12 cellular contexts compared by ENCODE assay signal in genomic region chr2:105858868-105859693, GRCh38.
DNase-seq lines count a peak whose midpoint lies in the region; ATAC-seq, FAIRE-seq and TF ChIP-seq lines count a peak whose summit lies in the region.
"Had no signal": no experiment of that assay in that cellular context is flagged by ENCODE, and none has a peak within 500 bp of the region (broad histone marks: within the 10 kb centered on the region; RNA-seq: fewer than 3 reads in every experiment).

No MANE protein-coding gene starts in this region.

- no peak overlapping the region for H2AK5ac ChIP-seq in H9 (ENCODE audit: insufficient read length, low read length)

- no peak overlapping the region for H2BK20ac ChIP-seq in H9 (ENCODE audit: low read depth, low read length, poor library complexity, severe bottlenecking)

- H3K23ac ChIP-seq in H9 (ENCODE audit: insufficient read length, low read depth, low read length), result no peak overlapping the region

- no CpG with 5 or more reads among the region's 8 CpGs for WGBS in H9 (ENCODE audit: extremely low coverage, insufficient read length, low lambda C conversion rate)
- 74 to 76% methylated on average over 8 of the region's 8 CpGs for WGBS in GM23248 (ENCODE audit: low coverage in 1 of 2, low lambda C conversion rate in 2 of 2, missing lambda C conversion rate in 2 of 2), 2 experiments

- peak; percentile 62 for DNase-seq in GM13977 (ENCODE audit: low spot score)
- DNase-seq in H9, result no peak
- DNase-seq in activated T-cell treated with anti-CD3 and anti-CD28 coated beads, Interleukin-2, amount 50 U/mL, for 24 hours, result peak; percentile 63
- peak; percentile 62 for DNase-seq in keratinocyte (ENCODE audit: low read depth, low spot score)
- DNase-seq in GM23248, result no peak
- DNase-seq in coronary artery (ENCODE audit: low spot score), result no peak
- DNase-seq: activated effector memory CD4-positive, alpha-beta T cell treated with anti-CD3 and anti-CD28 coated beads, Interleukin-2, amount 50 U/mL, for 16 hours; GOT3; NCI-H774 had no signal

- no peaks in the 10 kb centered on the region for H3K23me2 ChIP-seq in H9 (ENCODE audit: insufficient read length, low read depth, low read length, poor library complexity, severe bottlenecking)

- in situ Hi-C loops in GM13977 (cut with MboI; ENCODE audit: low pct_unique_long_range_greater_than_20kb, low sequenced_read_pairs, unreplicated experiment), result no loop called here
- in situ Hi-C loops in GM23248 (cut with MboI), result no loop called here

- no peak overlapping the region for H2AFZ ChIP-seq in H9 (ENCODE audit: low read length)
- no peak overlapping the region for H2AFZ ChIP-seq in keratinocyte (ENCODE audit: control insufficient read depth, low read length)
- H2AFZ ChIP-seq in GM23248, result no peak overlapping the region

- no peaks in the 10 kb centered on the region for H3K9me3 ChIP-seq in H9 (ENCODE audit: control insufficient read depth, low read depth, low read length)
- no peaks in the 10 kb centered on the region for H3K9me3 ChIP-seq in keratinocyte (ENCODE audit: control insufficient read depth, low read depth, low read length)
- no peaks in the 10 kb centered on the region for H3K9me3 ChIP-seq in GM23248 (ENCODE audit: low read depth)
- H3K9me3 ChIP-seq: thoracic aorta had no signal

- H3K9me2 ChIP-seq in GM23248 (ENCODE audit: insufficient read depth), result no peaks in the 10 kb centered on the region

- no peak overlapping the region for H4K8ac ChIP-seq in H9 (replicated peaks; ENCODE audit: insufficient read length, low read depth, low read length)

- no peak overlapping the region for H3K4me2 ChIP-seq in H9 (ENCODE audit: insufficient read depth, insufficient read length, low read length)
- H3K4me2 ChIP-seq in keratinocyte (ENCODE audit: control insufficient read depth, extremely low read depth, insufficient read depth, low read depth, low read length), result peak overlapping the region; percentile 68
- no peak overlapping the region for H3K4me2 ChIP-seq in GM23248 (ENCODE audit: unreplicated experiment)

- H3K9me1 ChIP-seq in keratinocyte (ENCODE audit: control insufficient read depth, extremely low read depth, insufficient read depth, low read length), result no peaks in the 10 kb centered on the region

- dilution Hi-C loops in keratinocyte (cut with MboI; ENCODE audit: extremely low pct_ligation_motif_present, low sequenced_read_pairs), result no loop called here

- H3K18ac ChIP-seq in H9 (ENCODE audit: insufficient read length, low read depth, low read length), result no peak overlapping the region

- no peak overlapping the region for H3K56ac ChIP-seq in H9 (ENCODE audit: insufficient read length, low read depth, low read length)

- H3K4ac ChIP-seq in H9 (ENCODE audit: low read depth, low read length), result no peak overlapping the region

- peaks cover 31 to 43% of the 10 kb centered on the region in 2 experiments for H3K4me1 Mint-ChIP-seq in H9
- H3K4me1 Mint-ChIP-seq in activated T-cell treated with anti-CD3 and anti-CD28 coated beads, Interleukin-2, amount 50 U/mL, for 24 hours (ENCODE audit: low read depth), result peaks cover 96% of the 10 kb centered on the region

- H3K9ac ChIP-seq in H9 (ENCODE audit: extremely low read depth, insufficient read length, low read length), result no peak overlapping the region
- H3K9ac ChIP-seq in keratinocyte (ENCODE audit: control insufficient read depth, extremely low read depth, insufficient read depth, low read length), result peak overlapping the region; percentile 65
- no peak overlapping the region for H3K9ac ChIP-seq in GM23248

- H3K79me2 ChIP-seq in H9 (ENCODE audit: insufficient read depth, low read length) (peaks cover 1% of the 10 kb centered on the region; the same call in 1 of the 2 replicates), keratinocyte (ENCODE audit: control insufficient read depth, insufficient read depth, low read length) (peaks cover 34% of the 10 kb centered on the region), GM23248 (ENCODE audit: insufficient read depth) (0 out of 2 replicates have a peak, but pooled peaks cover 9% of the 10 kb centered on the region)

- peaks cover 3% of the 10 kb centered on the region for H3K79me1 ChIP-seq in H9 (ENCODE audit: insufficient read depth, low read depth, low read length, poor library complexity, severe bottlenecking)

- H3K27ac Mint-ChIP-seq in H9, result no peak overlapping the region; a peak in 1 of 7 replicates
- peak overlapping the region; percentile 95 for H3K27ac Mint-ChIP-seq in activated T-cell treated with anti-CD3 and anti-CD28 coated beads, Interleukin-2, amount 50 U/mL, for 24 hours

- H3K14ac ChIP-seq in H9 (ENCODE audit: insufficient read depth, low read length), result 0 out of 2 replicates have a peak overlapping the region, but pooled peaks have one; percentile 32

- H4K5ac ChIP-seq in H9 (ENCODE audit: insufficient read length, low read depth, low read length), result no peak overlapping the region

- peaks cover 9 to 23% (median 19%) of the 10 kb centered on the region in 3 experiments; a peak in 6 of 7 replicates for H3K36me3 Mint-ChIP-seq in H9 (ENCODE audit: insufficient read depth in 1 of 3, low read depth in 3 of 3)
- H3K36me3 Mint-ChIP-seq in activated T-cell treated with anti-CD3 and anti-CD28 coated beads, Interleukin-2, amount 50 U/mL, for 24 hours (ENCODE audit: low read depth), result peaks cover 89% of the 10 kb centered on the region

- H3K36me3 ChIP-seq in keratinocyte (ENCODE audit: control insufficient read depth in 2 of 2, extremely low read depth in 1 of 2, insufficient read depth in 2 of 2, low read length in 2 of 2) (peaks cover 3% of the 10 kb centered on the region in 2 experiments), GM23248 (ENCODE audit: low read depth) (no peaks in the 10 kb centered on the region; the same call in 1 of the 2 replicates)
- H3K36me3 ChIP-seq: thoracic aorta had no signal

- H3K4me3 ChIP-seq in keratinocyte (ENCODE audit: control insufficient read depth in 2 of 3, extremely low read depth in 1 of 3, insufficient read depth in 2 of 3, low read depth in 1 of 3, low read length in 3 of 3) (no peak overlapping the region), GM23248 (no peak overlapping the region), coronary artery (no peak overlapping the region)
- H3K4me3 ChIP-seq: thoracic aorta had no signal

- H3K27ac ChIP-seq in H9 (ENCODE audit: insufficient read length, low read depth, low read length) (no peak overlapping the region), keratinocyte (ENCODE audit: control insufficient read depth, insufficient read depth, low read length) (peak overlapping the region; percentile 74), GM23248 (no peak overlapping the region), coronary artery (no peak overlapping the region)
- H3K27ac ChIP-seq: thoracic aorta had no signal

- H3K4me3 Mint-ChIP-seq in H9, result no peak overlapping the region
- H3K4me3 Mint-ChIP-seq in activated T-cell treated with anti-CD3 and anti-CD28 coated beads, Interleukin-2, amount 50 U/mL, for 24 hours, result peak overlapping the region; percentile 70

- H3K4me1 ChIP-seq in H9 (ENCODE audit: insufficient read depth, low read length), result peaks cover 7% of the 10 kb centered on the region; the same call in 1 of the 2 replicates
- H3K4me1 ChIP-seq in keratinocyte (ENCODE audit: control insufficient read depth, extremely low read depth, insufficient read depth, low read length), result peaks cover 36% of the 10 kb centered on the region
- no peaks in the 10 kb centered on the region for H3K4me1 ChIP-seq in GM23248 (ENCODE audit: insufficient read depth)

- H3T11ph ChIP-seq in H9 (ENCODE audit: low read length), result no peak overlapping the region

- no peaks in the 10 kb centered on the region for H4K20me1 ChIP-seq in H9 (ENCODE audit: control insufficient read depth, insufficient read depth, insufficient read length)
- H4K20me1 ChIP-seq in keratinocyte (ENCODE audit: control insufficient read depth, extremely low read depth, insufficient read depth, low read length), result peaks cover 4% of the 10 kb centered on the region
- H4K20me1 ChIP-seq in GM23248 (ENCODE audit: insufficient read depth), result no peaks in the 10 kb centered on the region

- no peak overlapping the region for H2BK5ac ChIP-seq in H9 (ENCODE audit: insufficient read length, low read length)

- no peak overlapping the region for H4K91ac ChIP-seq in H9 (ENCODE audit: insufficient read length, low read depth, low read length)

- H3F3A ChIP-seq in GM23248 (ENCODE audit: insufficient read depth), result no peaks in the 10 kb centered on the region

- H2BK15ac ChIP-seq in H9 (ENCODE audit: low read depth, low read length), result no peak overlapping the region

- no peaks in the 10 kb centered on the region for H3K27me3 ChIP-seq in H9 (ENCODE audit: insufficient read depth, low read length)
- H3K27me3 ChIP-seq in keratinocyte (ENCODE audit: control insufficient read depth, extremely low read depth, insufficient read depth, low read length), result no peaks in the 10 kb centered on the region
- H3K27me3 ChIP-seq in GM23248 (replicated peaks; ENCODE audit: insufficient read depth), result no peaks in the 10 kb centered on the region

- ATAC-seq in GM18520 (IDR thresholded peaks at IDR 0.05; ENCODE audit: unreplicated experiment), result no peak
- no peak for ATAC-seq in GM21576 (IDR thresholded peaks at IDR 0.05; ENCODE audit: unreplicated experiment)

- no peak for TF ChIP-seq CTCF in GM13977 (IDR thresholded peaks at IDR 0.05; ENCODE audit: extremely low read depth, insufficient read depth, missing control alignments)
- no peak for TF ChIP-seq CTCF in H9 (conservative IDR thresholded peaks at IDR 0.05)
- TF ChIP-seq CTCF in keratinocyte (optimal IDR thresholded peaks at IDR 0.05 in 1 of 3, IDR thresholded peaks at IDR 0.05 in 1 of 3, conservative IDR thresholded peaks at IDR 0.05 in 1 of 3; ENCODE audit: extremely low read depth in 1 of 3, insufficient read depth in 2 of 3, low read length in 3 of 3), result no peak
- TF ChIP-seq CTCF in coronary artery (IDR thresholded peaks at IDR 0.05), result no peak

- no peaks in the 10 kb centered on the region for H3K9me3 Mint-ChIP-seq in H9
- no peaks in the 10 kb centered on the region for H3K9me3 Mint-ChIP-seq in activated T-cell treated with anti-CD3 and anti-CD28 coated beads, Interleukin-2, amount 50 U/mL, for 24 hours

- no peak overlapping the region for H2BK12ac ChIP-seq in H9 (ENCODE audit: insufficient read length, low read depth, low read length)

- no peaks in the 10 kb centered on the region for H3K27me3 Mint-ChIP-seq in H9 (ENCODE audit: low read depth)
- H3K27me3 Mint-ChIP-seq in activated T-cell treated with anti-CD3 and anti-CD28 coated beads, Interleukin-2, amount 50 U/mL, for 24 hours, result no peaks in the 10 kb centered on the region

- FAIRE-seq in keratinocyte (lab: Jason Lieb, UNC), result peak; percentile 71

- no peak overlapping the region for H2BK120ac ChIP-seq in H9 (ENCODE audit: low read depth, low read length, poor library complexity, severe bottlenecking)

Comparison
In these comparisons a context has a peak if more than half of its experiments do, and no peak if none do; other contexts are left out.
1. DNase-seq: peak in GM13977 (single experiment), activated T-cell treated with anti-CD3 and anti-CD28 coated beads, Interleukin-2, amount 50 U/mL, for 24 hours (single experiment) and keratinocyte (single experiment); none in H9 (single experiment), GM23248 (single experiment) and coronary artery (single experiment).